In the genomic region with DNA sequence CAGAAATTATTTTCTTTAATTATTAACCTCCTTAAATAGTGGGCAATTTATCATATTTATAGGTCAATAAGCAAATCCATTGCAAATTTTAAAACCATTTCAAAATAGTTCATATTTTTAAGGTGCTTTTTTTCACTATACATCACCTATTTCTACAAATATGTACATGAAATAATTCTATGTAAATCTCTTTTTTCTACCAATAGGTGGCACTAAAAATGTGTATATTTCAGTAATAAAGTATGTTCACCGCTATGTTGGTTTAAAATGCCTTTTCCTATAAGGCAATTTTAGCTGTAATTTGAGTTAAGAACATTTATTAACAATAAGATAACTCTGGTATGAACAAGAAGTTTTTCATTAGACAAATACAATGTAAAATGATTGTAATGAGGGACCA, we compare ENCODE assay signal across 1 cellular context.
TF ChIP-seq lines count a peak whose summit lies in the region.

No MANE protein-coding gene starts in this region.

TF ChIP-seq in WTC11, 78 proteins besides CTCF, POLR2A, EP300 and RAD21 (continued from another document):
- TF ChIP-seq TEAD4 (CRISPR knock-in tag; IDR thresholded peaks at IDR 0.05): no peak
TF ChIP-seq in WTC11: peak in this region for 0.
